ENCODE assay signal across 1 cellular context in the genomic region with DNA sequence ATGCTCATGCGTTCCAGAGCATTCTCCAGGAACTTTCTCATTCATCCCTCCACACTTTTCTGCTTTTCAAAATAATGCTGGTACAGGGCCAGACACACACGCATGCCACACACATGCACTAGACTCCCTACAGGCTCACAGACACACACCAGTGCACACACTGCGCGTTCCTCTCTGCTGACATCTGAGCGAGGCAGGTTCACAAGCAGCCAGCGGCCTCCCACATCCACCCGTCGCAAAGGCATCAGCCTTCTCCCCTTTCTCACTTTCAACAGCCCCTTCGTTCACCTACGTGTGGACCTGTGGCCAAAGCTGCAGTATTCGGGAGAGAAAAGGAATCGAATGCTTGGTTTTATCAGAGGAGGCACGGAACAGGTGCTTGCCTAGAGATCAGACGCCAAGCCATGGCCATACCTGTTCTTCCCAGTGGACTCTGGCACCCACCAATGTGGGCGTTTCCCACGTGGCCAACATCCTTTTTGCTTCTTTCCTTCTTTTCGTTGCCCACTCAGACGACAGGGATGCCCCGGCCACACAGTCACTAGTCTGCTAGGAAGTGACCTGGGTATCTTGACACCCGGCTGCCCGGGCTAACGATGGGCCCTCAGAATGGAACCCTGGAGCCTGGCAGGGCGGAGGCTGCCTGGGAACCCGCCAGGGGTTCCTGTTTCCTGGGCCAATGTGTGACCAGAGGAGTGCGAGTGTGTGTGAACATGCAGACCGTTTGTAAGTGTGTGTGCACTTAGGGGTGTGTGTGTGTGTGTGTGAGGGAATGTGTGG.
TF ChIP-seq lines count a peak whose summit lies in the region.

No MANE protein-coding gene starts in this region.

TF ChIP-seq in A549, 52 proteins besides CTCF, POLR2A, EP300 and RAD21 (continued from another document):
- TF ChIP-seq ATOH8 (CRISPR knock-in tag; IDR thresholded peaks at IDR 0.05; ENCODE audit: low read depth) (no peak), MAFK (IDR thresholded peaks at IDR 0.05; ENCODE audit: partially characterized antibody) (no peak), RCOR1 (IDR thresholded peaks at IDR 0.05; ENCODE audit: low read depth, low read length) (no peak), KDM1A (IDR thresholded peaks at IDR 0.05; ENCODE audit: low read depth) (no peak), JUNB (IDR thresholded peaks at IDR 0.05) (no peak)
TF ChIP-seq in A549: peak in this region for 0.
